ENCODE assay signal across 8 cellular contexts in genomic region chr9:34665381-34666250, GRCh38. TPM values are rescaled to one million over a fixed set of nuclear protein-coding genes. Genes with fewer than 3 reads are reported as not detected.
A peak's percentile ranks its signal among the peaks of the same experiment; 100 is the strongest.
DNase-seq lines count a peak whose midpoint lies in the region; ATAC-seq and TF ChIP-seq lines count a peak whose summit lies in the region.

No MANE protein-coding gene starts in this region.

- intact Hi-C loops in adrenal gland (cut with DNase I), result no loop called here
- intact Hi-C loops in heart left ventricle (cut with DNase I), result loop anchor here in 3 of 10 donors (2.0 to 10.0 kb wide), 4 partner anchors 37 to 437 kb away; partner anchors contain the start of genes FANCG (in 1 of the 3), STOML2 (in 1 of the 3) and VCP (in 1 of the 3)
- intact Hi-C loops in tibial artery (cut with DNase I; ENCODE audit: low total_unique reads), result no loop called here

- WGBS in adrenal gland, 4 donors, result 0 to 2% (median 1%) methylated on average over 20 to 55 of the region's 55 CpGs
- whole genome bisulfite sequencing in heart left ventricle, 4 donors, result 2 to 3% (median 2%) methylated on average over 43 to 55 of the region's 55 CpGs
- WGBS in trophoblast cell (ENCODE audit: extremely low coverage, insufficient coverage, insufficient read length), result no CpG with 5 or more reads among the region's 55 CpGs

- peaks cover 8 to 16% (median 10%) of the 10 kb centered on the region in 3 donors for H3K9me3 Mint-ChIP-seq in T-cell

- TF ChIP-seq POLR2A in adrenal gland (IDR thresholded peaks at IDR 0.05) (peak; percentile 94), heart left ventricle (IDR thresholded peaks at IDR 0.05) (peak in 1 of 2 donors; percentile 35)

- H3K27me3 ChIP-seq in adrenal gland (no peaks in the 10 kb centered on the region), heart left ventricle (no peaks in the 10 kb centered on the region), trophoblast cell (ENCODE audit: insufficient read depth, low read length) (no peaks in the 10 kb centered on the region), tibial artery (no peaks in the 10 kb centered on the region)

- H3K9ac ChIP-seq in trophoblast cell (ENCODE audit: low read length), result peak overlapping the region; percentile 83

- peak overlapping the region; percentile 95 for H3K14ac ChIP-seq in trophoblast cell (ENCODE audit: low read length)

- H3K36me3 ChIP-seq in adrenal gland (replicated peaks in 1 of 2), result no peaks in the 10 kb centered on the region
- H3K36me3 ChIP-seq in heart left ventricle, result peaks cover 0 to 27% (median 15%) of the 10 kb centered on the region in 9 donors
- H3K36me3 ChIP-seq in trophoblast cell (ENCODE audit: control insufficient read depth in 1 of 2, insufficient read depth in 2 of 2, low read length in 2 of 2), result peaks cover 3 to 7% of the 10 kb centered on the region in 2 experiments
- peaks cover 5 to 47% (median 17%) of the 10 kb centered on the region in 3 donors for H3K36me3 ChIP-seq in tibial artery

- no peaks in the 10 kb centered on the region for H3K27me3 Mint-ChIP-seq in T-cell

- peaks cover 8% of the 10 kb centered on the region for H3K79me1 ChIP-seq in trophoblast cell (ENCODE audit: low read length)

- peak overlapping the region; percentile 73 for H2AK5ac ChIP-seq in trophoblast cell (ENCODE audit: low read length)

- peak overlapping the region; percentile 87 to 88 for H3K27ac Mint-ChIP-seq in T-cell

- peak overlapping the region; percentile 93 for H4K12ac ChIP-seq in trophoblast cell (ENCODE audit: low read depth, low read length)

- peak overlapping the region; percentile 82 to 90 (median 86) for H3K4me3 Mint-ChIP-seq in T-cell

- peak overlapping the region; percentile 93 for H3K4ac ChIP-seq in trophoblast cell (ENCODE audit: low read depth, low read length)

- peak overlapping the region; percentile 95 for H3K4me2 ChIP-seq in trophoblast cell (ENCODE audit: low read length)

- DNase-seq in NCI-H1436 (lab: John Stamatoyannopoulos, UW) (peak; percentile 97), T-cell (peak; percentile 66 to 93 (median 87)), adrenal gland (peak; percentile 95 to 98 (median 97)), heart left ventricle (peak; percentile 94 to 97 (median 96)), trophoblast cell (peak; percentile 96), tibial artery (peak; percentile 96 to 98)

- H3K9me3 ChIP-seq in adrenal gland (replicated peaks in 1 of 3) (no peaks in the 10 kb centered on the region), heart left ventricle (peaks cover 0 to 9% (median 0%) of the 10 kb centered on the region in 12 donors), trophoblast cell (ENCODE audit: insufficient read depth, low read depth, low read length) (peaks cover 4% of the 10 kb centered on the region), tibial artery (no peaks in the 10 kb centered on the region)

- peaks cover 47 to 60% (median 47%) of the 10 kb centered on the region in 3 donors for H3K4me1 Mint-ChIP-seq in T-cell

- H4K8ac ChIP-seq in trophoblast cell (ENCODE audit: low read depth, low read length), result peak overlapping the region; percentile 98

- CTCF ChIA-PET in T-cell (lab: Charles Lee), result interaction anchor here (0.7 to 4.4 kb wide), 10 partner anchors 19 to 289 kb away, joined by 3 to 39 read pairs (median 5); partner anchors contain the start of genes DCTN3 (in 1 of the 2), GALT (in 1 of the 2), MYORG (in 1 of the 2) and RPP25L (in 1 of the 2)

- H3K27ac ChIP-seq in adrenal gland, result peak overlapping the region; percentile 92 to 100 (median 99)
- peak overlapping the region; percentile 88 to 99 (median 98) for H3K27ac ChIP-seq in heart left ventricle
- peak overlapping the region; percentile 83 for H3K27ac ChIP-seq in trophoblast cell (ENCODE audit: low read depth, low read length)
- peak overlapping the region; percentile 96 to 98 for H3K27ac ChIP-seq in tibial artery

- H3K4me1 ChIP-seq in adrenal gland (replicated peaks in 1 of 2) (peaks cover 7 to 17% of the 10 kb centered on the region in 2 donors), heart left ventricle (peaks cover 0 to 24% (median 12%) of the 10 kb centered on the region in 12 donors), trophoblast cell (ENCODE audit: control insufficient read depth in 1 of 2, insufficient read depth in 2 of 2, low read length in 2 of 2) (peaks cover 8 to 13% of the 10 kb centered on the region in 2 experiments), tibial artery (peaks cover 0 to 31% (median 18%) of the 10 kb centered on the region in 4 donors)

- peak overlapping the region; percentile 89 for H2BK120ac ChIP-seq in trophoblast cell (ENCODE audit: insufficient read depth, low read length, poor library complexity)

- H4K91ac ChIP-seq in trophoblast cell (ENCODE audit: low read depth, low read length), result peak overlapping the region; percentile 99

- H2BK5ac ChIP-seq in trophoblast cell (ENCODE audit: low read depth, low read length, poor library complexity), result peak overlapping the region; percentile 68

- H3K4me3 ChIP-seq in GM08714 (ENCODE audit: low read length) (peak overlapping the region; percentile 79), adrenal gland (peak overlapping the region in 3 of 4 donors; percentile 53 to 79 (median 76)), heart left ventricle (peak overlapping the region; percentile 54 to 91 (median 74)), trophoblast cell (ENCODE audit: low read depth, low read length) (peak overlapping the region; percentile 80), tibial artery (peak overlapping the region; percentile 67 to 85)

- peaks cover 5% of the 10 kb centered on the region for H3K79me2 ChIP-seq in trophoblast cell (ENCODE audit: control insufficient read depth, insufficient read depth, low read length, poor library complexity)

- H3K18ac ChIP-seq in trophoblast cell (ENCODE audit: low read length), result peak overlapping the region; percentile 99

- H3K23ac ChIP-seq in trophoblast cell (ENCODE audit: low read length), result no peak overlapping the region

- H2AFZ ChIP-seq in trophoblast cell (ENCODE audit: insufficient read depth, low read length, poor library complexity), result peak overlapping the region; percentile 69

- ATAC-seq in HG02759 (IDR thresholded peaks at IDR 0.05; ENCODE audit: unreplicated experiment), result peak; percentile 77
- ATAC-seq in T-cell (replicated peaks in 1 of 4), result peak; percentile 80 to 88 (median 84)
- peak; percentile 89 to 93 (median 90) for ATAC-seq in heart left ventricle

- POLR2A ChIA-PET in T-cell (lab: Charles Lee), result interaction anchor here (0.5 to 1.3 kb wide), 4 partner anchors 19 to 432 kb away, joined by 3 to 5 read pairs (median 4); partner anchors contain the start of genes GALT (in 1 of the 2) and SIGMAR1 (in 1 of the 2)

- TF ChIP-seq CTCF in adrenal gland (IDR thresholded peaks at IDR 0.05) (no peak), heart left ventricle (IDR thresholded peaks at IDR 0.05) (peak in 2 of 12 donors; percentile 4 to 20), tibial artery (IDR thresholded peaks at IDR 0.05) (peak in 1 of 2 experiments; percentile 15)

- peak overlapping the region; percentile 37 for H2BK12ac ChIP-seq in trophoblast cell (ENCODE audit: low read length)

- peaks cover 34% of the 10 kb centered on the region for H3K36me3 Mint-ChIP-seq in T-cell

RNA-seq across cellular contexts. Expression of gene CCL27, which starts 3.2 kb away (rescaled TPM):
- total RNA-seq in T-cell (not detected), adrenal gland (under 1 TPM in 2 of 8 donors, not detected in 6; 0.38 to 0.65 TPM), heart left ventricle (under 1 TPM in 2 of 9 donors, not detected in 7; 0.35 to 0.40 TPM)
- polyA plus RNA-seq in adrenal gland (under 1 TPM in 2 of 3 donors, not detected in 1; 0.10 to 0.24 TPM), heart left ventricle (under 1 TPM in 1 of 2 donors, not detected in 1; 0.57 TPM)
- polyA plus RNA-seq in trophoblast cell (2013), result 0.19 and 0.33 TPM in 2 replicates

RNA-seq across cellular contexts. Expression of gene IL11RA, which starts 13.6 kb away (rescaled TPM):
- 100 to 1,000 TPM; 166 to 220 (median 180) TPM for total RNA-seq in T-cell
- 10 to 100 TPM in 4 of 8 donors, 1 to 10 TPM in 4; 8.0 to 20.1 (median 12.0) TPM for total RNA-seq in adrenal gland
- 10 to 100 TPM in 2 of 3 donors, 1 to 10 TPM in 1; 5.2 to 27.9 (median 26.2) TPM for polyA plus RNA-seq in adrenal gland
- 100 to 1,000 TPM in 1 of 9 donors, 10 to 100 TPM in 8; 32.4 to 113 (median 50.1) TPM for total RNA-seq in heart left ventricle
- polyA plus RNA-seq in heart left ventricle, result 10 to 100 TPM; 20.8 to 23.3 TPM
- 6.6 and 7.0 TPM in 2 replicates for polyA plus RNA-seq in trophoblast cell (2013)

RNA-seq across cellular contexts. Expression of gene GALT, which starts 19.1 kb away (rescaled TPM):
- 100 to 1,000 TPM; 177 to 255 (median 215) TPM for total RNA-seq in T-cell
- 100 to 1,000 TPM in 1 of 8 donors, 10 to 100 TPM in 7; 48.6 to 101 (median 80.5) TPM for total RNA-seq in adrenal gland
- polyA plus RNA-seq in adrenal gland, result 100 to 1,000 TPM in 2 of 3 donors, 10 to 100 TPM in 1; 37.5 to 147 (median 110) TPM
- total RNA-seq in heart left ventricle, result 10 to 100 TPM; 33.2 to 67.9 (median 41.2) TPM
- polyA plus RNA-seq in heart left ventricle, result 10 to 100 TPM; 16.8 to 44.5 TPM
- polyA plus RNA-seq in trophoblast cell (2013), result 27.5 and 27.6 TPM in 2 replicates

RNA-seq across cellular contexts. Expression of gene CCL19, which starts 25.5 kb away (rescaled TPM):
- total RNA-seq in T-cell, result not detected
- 1 to 10 TPM in 2 of 8 donors, under 1 TPM in 1, not detected in 5; 0.39 to 2.4 (median 1.6) TPM for total RNA-seq in adrenal gland
- 10 to 100 TPM in 2 of 3 donors, 1 to 10 TPM in 1; 7.5 to 23.3 (median 11.9) TPM for polyA plus RNA-seq in adrenal gland
- total RNA-seq in heart left ventricle, result 10 to 100 TPM in 1 of 9 donors, 1 to 10 TPM in 2, under 1 TPM in 1, not detected in 5; 0.56 to 25.7 (median 2.5) TPM
- under 1 TPM; 0.46 to 0.60 TPM for polyA plus RNA-seq in heart left ventricle
- not detected in 2 replicates for polyA plus RNA-seq in trophoblast cell (2013)

RNA-seq across cellular contexts. Expression of gene SIGMAR1, which starts 28.0 kb away (rescaled TPM):
- 10 to 100 TPM; 27.7 to 65.9 (median 60.9) TPM for total RNA-seq in T-cell
- 100 to 1,000 TPM in 4 of 8 donors, 10 to 100 TPM in 4; 64.6 to 158 (median 99.9) TPM for total RNA-seq in adrenal gland
- 10 to 100 TPM; 34.6 to 96.3 (median 65.9) TPM for polyA plus RNA-seq in adrenal gland
- total RNA-seq in heart left ventricle, result 10 to 100 TPM; 17.0 to 40.8 (median 24.9) TPM
- 10 to 100 TPM; 21.1 to 55.3 TPM for polyA plus RNA-seq in heart left ventricle
- polyA plus RNA-seq in trophoblast cell (2013), result 31.0 and 33.6 TPM in 2 replicates

Comparison
In these comparisons a context has a peak if more than half of its experiments do, and no peak if none do; other contexts are left out.
1. Peak in every context shown above with its lines: DNase-seq, ATAC-seq, H3K4me3 ChIP-seq and H3K27ac ChIP-seq.